1 cellular context compared by ENCODE assay signal in the genomic region with DNA sequence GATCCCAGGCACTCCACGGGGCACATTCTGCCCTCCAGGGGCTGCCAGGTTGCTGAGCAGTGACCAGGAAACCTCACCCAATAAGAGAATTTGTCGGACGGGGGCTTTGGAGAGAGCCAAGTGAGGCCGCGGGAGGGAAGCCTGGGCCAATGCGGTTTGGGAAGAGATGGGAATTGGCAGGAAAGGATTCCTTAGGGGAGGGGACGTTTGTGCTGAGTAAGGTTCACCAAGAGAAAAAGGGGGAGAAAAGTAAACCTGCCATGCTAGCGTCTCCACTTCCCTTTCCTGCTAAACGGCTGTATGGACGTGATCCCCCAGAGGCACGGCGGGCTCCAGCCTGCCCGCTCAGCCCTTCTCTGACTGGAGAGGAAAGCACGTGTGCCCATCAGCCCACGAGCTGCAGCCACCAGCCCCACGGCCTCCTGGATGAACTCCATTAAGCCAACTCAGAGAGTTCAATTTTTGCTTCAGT.
TF ChIP-seq lines count a peak whose summit lies in the region.

No MANE protein-coding gene starts in this region.

TF ChIP-seq in GM23338, 12 proteins besides CTCF, POLR2A, EP300 and RAD21 (continued from another document):
- TF ChIP-seq, protein P1, sequence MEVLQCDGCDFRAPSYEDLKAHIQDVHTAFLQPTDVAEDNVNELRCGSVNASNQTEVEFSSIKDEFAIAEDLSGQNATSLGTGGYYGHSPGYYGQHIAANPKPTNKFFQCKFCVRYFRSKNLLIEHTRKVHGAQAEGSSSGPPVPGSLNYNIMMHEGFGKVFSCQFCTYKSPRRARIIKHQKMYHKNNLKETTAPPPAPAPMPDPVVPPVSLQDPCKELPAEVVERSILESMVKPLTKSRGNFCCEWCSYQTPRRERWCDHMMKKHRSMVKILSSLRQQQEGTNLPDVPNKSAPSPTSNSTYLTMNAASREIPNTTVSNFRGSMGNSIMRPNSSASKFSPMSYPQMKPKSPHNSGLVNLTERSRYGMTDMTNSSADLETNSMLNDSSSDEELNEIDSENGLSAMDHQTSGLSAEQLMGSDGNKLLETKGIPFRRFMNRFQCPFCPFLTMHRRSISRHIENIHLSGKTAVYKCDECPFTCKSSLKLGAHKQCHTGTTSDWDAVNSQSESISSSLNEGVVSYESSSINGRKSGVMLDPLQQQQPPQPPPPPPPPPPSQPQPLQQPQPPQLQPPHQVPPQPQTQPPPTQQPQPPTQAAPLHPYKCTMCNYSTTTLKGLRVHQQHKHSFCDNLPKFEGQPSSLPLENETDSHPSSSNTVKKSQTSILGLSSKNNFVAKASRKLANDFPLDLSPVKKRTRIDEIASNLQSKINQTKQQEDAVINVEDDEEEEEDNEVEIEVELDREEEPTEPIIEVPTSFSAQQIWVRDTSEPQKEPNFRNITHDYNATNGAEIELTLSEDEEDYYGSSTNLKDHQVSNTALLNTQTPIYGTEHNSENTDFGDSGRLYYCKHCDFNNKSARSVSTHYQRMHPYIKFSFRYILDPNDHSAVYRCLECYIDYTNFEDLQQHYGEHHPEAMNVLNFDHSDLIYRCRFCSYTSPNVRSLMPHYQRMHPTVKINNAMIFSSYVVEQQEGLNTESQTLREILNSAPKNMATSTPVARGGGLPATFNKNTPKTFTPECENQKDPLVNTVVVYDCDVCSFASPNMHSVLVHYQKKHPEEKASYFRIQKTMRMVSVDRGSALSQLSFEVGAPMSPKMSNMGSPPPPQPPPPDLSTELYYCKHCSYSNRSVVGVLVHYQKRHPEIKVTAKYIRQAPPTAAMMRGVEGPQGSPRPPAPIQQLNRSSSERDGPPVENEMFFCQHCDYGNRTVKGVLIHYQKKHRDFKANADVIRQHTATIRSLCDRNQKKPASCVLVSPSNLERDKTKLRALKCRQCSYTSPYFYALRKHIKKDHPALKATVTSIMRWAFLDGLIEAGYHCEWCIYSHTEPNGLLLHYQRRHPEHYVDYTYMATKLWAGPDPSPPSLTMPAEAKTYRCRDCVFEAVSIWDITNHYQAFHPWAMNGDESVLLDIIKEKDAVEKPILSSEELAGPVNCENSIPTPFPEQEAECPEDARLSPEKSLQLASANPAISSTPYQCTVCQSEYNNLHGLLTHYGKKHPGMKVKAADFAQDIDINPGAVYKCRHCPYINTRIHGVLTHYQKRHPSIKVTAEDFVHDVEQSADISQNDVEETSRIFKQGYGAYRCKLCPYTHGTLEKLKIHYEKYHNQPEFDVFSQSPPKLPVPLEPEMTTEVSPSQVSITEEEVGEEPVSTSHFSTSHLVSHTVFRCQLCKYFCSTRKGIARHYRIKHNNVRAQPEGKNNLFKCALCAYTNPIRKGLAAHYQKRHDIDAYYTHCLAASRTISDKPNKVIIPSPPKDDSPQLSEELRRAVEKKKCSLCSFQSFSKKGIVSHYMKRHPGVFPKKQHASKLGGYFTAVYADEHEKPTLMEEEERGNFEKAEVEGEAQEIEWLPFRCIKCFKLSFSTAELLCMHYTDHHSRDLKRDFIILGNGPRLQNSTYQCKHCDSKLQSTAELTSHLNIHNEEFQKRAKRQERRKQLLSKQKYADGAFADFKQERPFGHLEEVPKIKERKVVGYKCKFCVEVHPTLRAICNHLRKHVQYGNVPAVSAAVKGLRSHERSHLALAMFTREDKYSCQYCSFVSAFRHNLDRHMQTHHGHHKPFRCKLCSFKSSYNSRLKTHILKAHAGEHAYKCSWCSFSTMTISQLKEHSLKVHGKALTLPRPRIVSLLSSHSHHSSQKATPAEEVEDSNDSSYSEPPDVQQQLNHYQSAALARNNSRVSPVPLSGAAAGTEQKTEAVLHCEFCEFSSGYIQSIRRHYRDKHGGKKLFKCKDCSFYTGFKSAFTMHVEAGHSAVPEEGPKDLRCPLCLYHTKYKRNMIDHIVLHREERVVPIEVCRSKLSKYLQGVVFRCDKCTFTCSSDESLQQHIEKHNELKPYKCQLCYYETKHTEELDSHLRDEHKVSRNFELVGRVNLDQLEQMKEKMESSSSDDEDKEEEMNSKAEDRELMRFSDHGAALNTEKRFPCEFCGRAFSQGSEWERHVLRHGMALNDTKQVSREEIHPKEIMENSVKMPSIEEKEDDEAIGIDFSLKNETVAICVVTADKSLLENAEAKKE (CRISPR knock-in tag; IDR thresholded peaks at IDR 0.05), result no peak
- TF ChIP-seq ZNF114 (CRISPR knock-in tag; IDR thresholded peaks at IDR 0.05), result no peak
- TF ChIP-seq NANOG (IDR thresholded peaks at IDR 0.05; ENCODE audit: borderline replicate concordance), result no peak
- TF ChIP-seq EZH2 (IDR thresholded peaks at IDR 0.05; ENCODE audit: low read depth, unreplicated experiment), result no peak
- no peak for TF ChIP-seq JUNB (IDR thresholded peaks at IDR 0.05; ENCODE audit: unreplicated experiment)
- no peak for TF ChIP-seq EZH2phosphoT487 (IDR thresholded peaks at IDR 0.05; ENCODE audit: unreplicated experiment)
- TF ChIP-seq CREB1 (CRISPR knock-in tag; IDR thresholded peaks at IDR 0.05; ENCODE audit: low read depth), result no peak
